ENCODE assay signal across 1 cellular context in the genomic region with DNA sequence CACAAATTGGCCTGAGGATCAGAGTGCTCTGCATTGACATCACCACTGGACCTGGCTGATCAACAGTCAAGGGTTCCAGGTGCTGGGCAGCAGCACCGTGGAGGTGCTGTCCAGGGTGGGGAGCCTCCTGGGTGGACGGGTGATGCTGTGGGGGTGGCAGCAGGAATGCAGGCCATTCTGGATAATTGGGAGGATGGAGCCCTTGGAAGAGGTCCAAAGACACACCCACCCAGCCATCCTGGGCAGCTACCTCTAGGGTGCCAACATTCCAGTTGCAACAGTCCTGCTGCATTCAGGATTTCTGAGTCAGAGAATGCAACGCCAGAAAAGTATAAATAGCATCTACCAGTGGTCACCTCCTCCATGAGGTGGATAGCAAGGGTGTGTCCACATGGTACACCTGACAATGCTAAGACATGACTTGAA.
TF ChIP-seq lines count a peak whose summit lies in the region.

No MANE protein-coding gene starts in this region.

TF ChIP-seq in SK-N-SH, 30 proteins besides CTCF, POLR2A, EP300 and RAD21 (continued from another document):
- TF ChIP-seq, protein P1, sequence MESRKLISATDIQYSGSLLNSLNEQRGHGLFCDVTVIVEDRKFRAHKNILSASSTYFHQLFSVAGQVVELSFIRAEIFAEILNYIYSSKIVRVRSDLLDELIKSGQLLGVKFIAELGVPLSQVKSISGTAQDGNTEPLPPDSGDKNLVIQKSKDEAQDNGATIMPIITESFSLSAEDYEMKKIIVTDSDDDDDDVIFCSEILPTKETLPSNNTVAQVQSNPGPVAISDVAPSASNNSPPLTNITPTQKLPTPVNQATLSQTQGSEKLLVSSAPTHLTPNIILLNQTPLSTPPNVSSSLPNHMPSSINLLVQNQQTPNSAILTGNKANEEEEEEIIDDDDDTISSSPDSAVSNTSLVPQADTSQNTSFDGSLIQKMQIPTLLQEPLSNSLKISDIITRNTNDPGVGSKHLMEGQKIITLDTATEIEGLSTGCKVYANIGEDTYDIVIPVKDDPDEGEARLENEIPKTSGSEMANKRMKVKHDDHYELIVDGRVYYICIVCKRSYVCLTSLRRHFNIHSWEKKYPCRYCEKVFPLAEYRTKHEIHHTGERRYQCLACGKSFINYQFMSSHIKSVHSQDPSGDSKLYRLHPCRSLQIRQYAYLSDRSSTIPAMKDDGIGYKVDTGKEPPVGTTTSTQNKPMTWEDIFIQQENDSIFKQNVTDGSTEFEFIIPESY (IDR thresholded peaks at IDR 0.05; ENCODE audit: borderline replicate concordance, low read depth), result no peak
- TF ChIP-seq SMC3 (IDR thresholded peaks at IDR 0.05; ENCODE audit: low read depth, low read length) (no peak), NRF1 (IDR thresholded peaks at IDR 0.05; ENCODE audit: low read depth, low read length) (no peak), RCOR1 (IDR thresholded peaks at IDR 0.05; ENCODE audit: low read length) (no peak), EZH2phosphoT487 (IDR thresholded peaks at IDR 0.05; ENCODE audit: borderline replicate concordance, low read depth) (no peak), MXI1 (IDR thresholded peaks at IDR 0.05; ENCODE audit: low read depth, low read length) (no peak), NFIC (IDR thresholded peaks at IDR 0.05; ENCODE audit: borderline replicate concordance) (0 out of 2 replicates have a peak, but pooled peaks have one; percentile 29), TEAD4 (IDR thresholded peaks at IDR 0.05; ENCODE audit: borderline replicate concordance, insufficient read depth) (no peak), GABPA (IDR thresholded peaks at IDR 0.05; ENCODE audit: low read depth) (no peak)
- TF ChIP-seq, protein P2, sequence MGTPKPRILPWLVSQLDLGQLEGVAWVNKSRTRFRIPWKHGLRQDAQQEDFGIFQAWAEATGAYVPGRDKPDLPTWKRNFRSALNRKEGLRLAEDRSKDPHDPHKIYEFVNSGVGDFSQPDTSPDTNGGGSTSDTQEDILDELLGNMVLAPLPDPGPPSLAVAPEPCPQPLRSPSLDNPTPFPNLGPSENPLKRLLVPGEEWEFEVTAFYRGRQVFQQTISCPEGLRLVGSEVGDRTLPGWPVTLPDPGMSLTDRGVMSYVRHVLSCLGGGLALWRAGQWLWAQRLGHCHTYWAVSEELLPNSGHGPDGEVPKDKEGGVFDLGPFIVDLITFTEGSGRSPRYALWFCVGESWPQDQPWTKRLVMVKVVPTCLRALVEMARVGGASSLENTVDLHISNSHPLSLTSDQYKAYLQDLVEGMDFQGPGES (IDR thresholded peaks at IDR 0.05; ENCODE audit: low read depth, low read length), result no peak
